Comparison of ENCODE assay signal across 1 cellular context in genomic region chr1:1324084-1324523, GRCh38.
TF ChIP-seq lines count a peak whose summit lies in the region.

No MANE protein-coding gene starts in this region.

TF ChIP-seq in endothelial cell of umbilical vein, 7 proteins besides CTCF, POLR2A, EP300 and RAD21 (continued from another document):
- TF ChIP-seq POLR2AphosphoS5 (IDR thresholded peaks at IDR 0.05; ENCODE audit: insufficient read depth, low read depth, low read length), result no peak
- no peak for TF ChIP-seq GATA2 (IDR thresholded peaks at IDR 0.05; ENCODE audit: insufficient read depth, insufficient read length, low read depth, low read length)
- no peak for TF ChIP-seq JUN (IDR thresholded peaks at IDR 0.05; ENCODE audit: borderline replicate concordance, insufficient read depth, insufficient read length, low read depth)
